6 cellular contexts compared by ENCODE assay signal in the genomic region with DNA sequence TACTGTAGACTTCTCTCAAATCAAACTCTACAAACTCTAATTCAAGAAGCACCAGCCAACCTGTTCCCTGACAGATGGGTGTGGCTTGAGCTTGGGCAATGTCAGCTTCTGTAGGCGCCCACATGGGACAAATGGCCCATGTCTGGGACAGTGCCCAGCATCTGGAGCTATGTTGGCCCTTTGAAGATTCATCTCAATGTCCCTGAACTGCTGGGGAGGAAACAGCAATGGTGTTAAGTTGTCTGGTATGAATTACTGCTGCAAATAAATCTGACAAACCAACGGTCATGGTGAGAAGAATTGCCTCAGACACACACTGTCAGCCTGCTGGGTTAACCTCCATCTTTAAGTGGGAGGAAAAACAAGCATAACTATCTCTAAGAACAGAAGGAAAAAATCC.
"Had no signal": no experiment of that assay in that cellular context is flagged by ENCODE, and none has a peak within 500 bp of the region (broad histone marks: within the 10 kb centered on the region; RNA-seq: fewer than 3 reads in every experiment).

No MANE protein-coding gene starts in this region.

- H3K27ac ChIP-seq: GM23248 had no signal

- H3K4me1 ChIP-seq: HAP-1 had no signal

- H3K4me3 ChIP-seq: GM23248, HAP-1 had no signal

- DNase-seq: GM23248, GOT3, H7, HFFc6 had no signal

- ATAC-seq: HCT116 had no signal

- H3K36me3 ChIP-seq: HAP-1 had no signal

- H3K9me3 ChIP-seq: HAP-1 had no signal
